In genomic region chr6:15763827-15764226, GRCh38 we compare ENCODE assay signal across 10 cellular contexts.
A peak's percentile ranks its signal among the peaks of the same experiment; 100 is the strongest.
DNase-seq lines count a peak whose midpoint lies in the region; TF ChIP-seq lines count a peak whose summit lies in the region.
"Had no signal": no experiment of that assay in that cellular context is flagged by ENCODE, and none has a peak within 500 bp of the region (broad histone marks: within the 10 kb centered on the region; RNA-seq: fewer than 3 reads in every experiment).

No MANE protein-coding gene starts in this region.

- no peaks in the 10 kb centered on the region for H3K36me3 Mint-ChIP-seq in nephron progenitor cell (ENCODE audit: low read depth)

- H3K4me3 Mint-ChIP-seq in nephron progenitor cell = no peak overlapping the region

- H3K9me3 Mint-ChIP-seq in nephron progenitor cell = no peaks in the 10 kb centered on the region

- peak overlapping the region; percentile 5 for H3K27ac Mint-ChIP-seq in nephron progenitor cell

- H3K27me3 Mint-ChIP-seq in nephron progenitor cell (ENCODE audit: low read depth, poor library complexity) = no peaks in the 10 kb centered on the region

- H3K4me1 Mint-ChIP-seq in nephron progenitor cell = peaks cover 21% of the 10 kb centered on the region

- TF ChIP-seq CTCF in epithelial cell of esophagus (IDR thresholded peaks at IDR 0.05; ENCODE audit: insufficient read depth, low read depth, low read length, missing control alignments) = no peak
- TF ChIP-seq CTCF in nephron progenitor cell (IDR thresholded peaks at IDR 0.05) = no peak
- no peak for TF ChIP-seq CTCF in coronary artery (IDR thresholded peaks at IDR 0.05)

- DNase-seq in DMS 273 (lab: John Stamatoyannopoulos, UW; ENCODE audit: unreplicated experiment) (peak; percentile 65), HuH-7 (ENCODE audit: low spot score) (peak; percentile 32), epithelial cell of esophagus (ENCODE audit: low read depth) (peak; percentile 9), nephron progenitor cell (no peak), NCI-H524 treated with DMSO at 0.1 percent for 48 hours (lab: John Stamatoyannopoulos, UW) (no peak), NCI-H2029 treated with DMSO at 0.1 percent for 48 hours (lab: John Stamatoyannopoulos, UW) (no peak), coronary artery (ENCODE audit: low spot score) (no peak), UCSD-AML1 (lab: John Stamatoyannopoulos, UW; ENCODE audit: unreplicated experiment) (no peak)
- DNase-seq: stimulated activated CD4-positive, alpha-beta T cell treated with anti-CD3 and anti-CD28 coated beads, Interleukin-12 subunit alpha, Interleukin-12 subunit beta, amount 100 ng/mL, for 4 hours had no signal

- no peak overlapping the region for H3K27ac ChIP-seq in coronary artery
- H3K27ac ChIP-seq: SK-N-MC had no signal

- H3K4me3 ChIP-seq in epithelial cell of esophagus (ENCODE audit: low read length) = no peak overlapping the region
- H3K4me3 ChIP-seq in coronary artery = no peak overlapping the region
- H3K4me3 ChIP-seq: SK-N-MC had no signal

Comparison
In these comparisons a context has a peak if more than half of its experiments do, and no peak if none do; other contexts are left out.
1. DNase-seq: peak in DMS 273 (single experiment), HuH-7 (single experiment) and epithelial cell of esophagus (single experiment); none in nephron progenitor cell (single experiment), NCI-H524 treated with DMSO at 0.1 percent for 48 hours (single experiment), NCI-H2029 treated with DMSO at 0.1 percent for 48 hours (single experiment), coronary artery (single experiment) and UCSD-AML1 (single experiment).